Comparison of ENCODE assay signal across 8 cellular contexts in the genomic region with DNA sequence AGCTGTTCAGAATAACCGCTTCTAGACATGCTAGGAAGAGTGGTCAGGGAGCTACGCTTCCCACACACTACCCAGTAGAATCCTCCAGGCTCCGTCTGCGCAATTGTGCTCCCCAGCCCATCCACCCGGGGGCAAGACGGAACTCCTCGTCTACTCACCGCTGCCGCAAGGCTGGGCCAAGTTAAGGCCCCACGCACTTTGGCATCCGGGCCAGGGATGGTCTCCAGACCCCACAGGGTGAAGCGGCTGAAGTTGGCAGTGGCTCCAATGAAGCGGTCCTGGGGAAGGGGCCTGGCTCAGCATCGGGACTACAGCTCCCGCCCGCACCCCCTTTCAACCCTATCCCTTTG. TPM values are rescaled to one million over a fixed set of nuclear protein-coding genes. Genes with fewer than 3 reads are reported as not detected.
DNase-seq lines count a peak whose midpoint lies in the region; ATAC-seq, FAIRE-seq and TF ChIP-seq lines count a peak whose summit lies in the region.

No MANE protein-coding gene starts in this region.

- H3K9me3 ChIP-seq in IMR-90 (ENCODE audit: control insufficient read depth, insufficient read depth, low read length) = no peaks in the 10 kb centered on the region
- H3K9me3 ChIP-seq in pancreas = no peaks in the 10 kb centered on the region

- DNase-seq in AG08395 (ENCODE audit: low spot score) (peak; percentile 42), IMR-90 (peak; percentile 36), foreskin keratinocyte (peak in 1 of 2 donors; percentile 36), pancreas (peak in 2 of 6 donors; percentile 57 to 77), NCI-H1092 (lab: John Stamatoyannopoulos, UW) (no peak), NCI-H1436 (lab: John Stamatoyannopoulos, UW) (no peak)
- peak; percentile 43 for DNase-seq in activated CD8-positive, alpha-beta T cell treated with anti-CD3 and anti-CD28 coated beads, Interleukin-2, amount 10 ng/mL, durations not matched to agents 7 days and 5 days

- peak overlapping the region; percentile 37 for H2BK5ac ChIP-seq in IMR-90 (ENCODE audit: low read depth, low read length, poor library complexity, severe bottlenecking)

- TF ChIP-seq POLR2A in IMR-90 (IDR thresholded peaks at IDR 0.05; ENCODE audit: low read depth, low read length) = no peak

- H3K56ac ChIP-seq in IMR-90 (ENCODE audit: extremely low read depth, insufficient read depth, low read length) = peak overlapping the region; percentile 63; the same call in 1 of the 2 replicates

- peaks cover 14 to 46% of the 10 kb centered on the region in 2 experiments; a peak in 3 of 4 replicates for H3K79me1 ChIP-seq in IMR-90 (ENCODE audit: low read depth in 1 of 2, low read length in 2 of 2)

- intact Hi-C loops in IMR-90 (cut with micrococcal nuclease) (loop anchor here (1.0 kb wide), 1 partner anchor 8 kb away; a partner anchor contains a TSS), pancreas (cut with DNase I) (no loop called here)

- H3K4me3 ChIP-seq in IMR-90 (ENCODE audit: insufficient read depth, low read depth, low read length) (peak overlapping the region; percentile 75), pancreas (peak overlapping the region; percentile 48 to 91 (median 58))

- WGBS in IMR-90 (ENCODE audit: extremely low coverage in 2 of 2, insufficient read length in 1 of 2), 2 experiments = 2% methylated on average over 13 of the region's 16 CpGs; no CpG with 5 or more reads in 1 of the 2 experiments
- WGBS in pancreas, 2 donors = 8 to 16% methylated on average over 16 of the region's 16 CpGs

- H3K4me3 Mint-ChIP-seq in activated CD8-positive, alpha-beta T cell treated with anti-CD3 and anti-CD28 coated beads, Interleukin-2, amount 10 ng/mL, durations not matched to agents 7 days and 5 days = peak overlapping the region; percentile 95

- peak overlapping the region; percentile 62 for H3K14ac ChIP-seq in IMR-90 (replicated peaks; ENCODE audit: low read depth, low read length)

- FAIRE-seq in pancreas (lab: Jason Lieb, UNC) = no peak

- H3K4me1 Mint-ChIP-seq in activated CD8-positive, alpha-beta T cell treated with anti-CD3 and anti-CD28 coated beads, Interleukin-2, amount 10 ng/mL, durations not matched to agents 7 days and 5 days (ENCODE audit: low read depth) = peaks cover 39% of the 10 kb centered on the region

- dilution Hi-C loops in IMR-90 (cut with HindIII; ENCODE audit: low sequenced_read_pairs, unreplicated experiment) = no loop called here

- H3K9me1 ChIP-seq in IMR-90 (ENCODE audit: insufficient read depth, low read length) = peaks cover 5% of the 10 kb centered on the region; the same call in 1 of the 2 replicates

- peaks cover under 1% of the 10 kb centered on the region for H3K27me3 Mint-ChIP-seq in activated CD8-positive, alpha-beta T cell treated with anti-CD3 and anti-CD28 coated beads, Interleukin-2, amount 10 ng/mL, durations not matched to agents 7 days and 5 days (ENCODE audit: low read depth)

- in situ Hi-C loops in IMR-90 (cut with MboI; ENCODE audit: low sequenced_read_pairs) = loop anchor here (10.0 kb wide), 1 partner anchor 265 kb away; no protein-coding TSS in a partner anchor

- H2BK20ac ChIP-seq in IMR-90 (ENCODE audit: low read depth, low read length) = no peak overlapping the region

- peak overlapping the region; percentile 82 for H3K4me2 ChIP-seq in IMR-90 (ENCODE audit: low read depth, low read length)

- H2AK5ac ChIP-seq in IMR-90 (ENCODE audit: low read depth, low read length) = 0 out of 2 replicates have a peak overlapping the region, but pooled peaks have one; percentile 89

- H3K27me3 ChIP-seq in IMR-90 (ENCODE audit: control insufficient read depth, insufficient read depth, low read length) (no peaks in the 10 kb centered on the region), foreskin keratinocyte (no peaks in the 10 kb centered on the region), pancreas (no peaks in the 10 kb centered on the region)

- peak overlapping the region; percentile 95 for H3K27ac ChIP-seq in IMR-90 (ENCODE audit: insufficient read depth, low read length)
- H3K27ac ChIP-seq in foreskin keratinocyte = peak overlapping the region; percentile 64
- peak overlapping the region; percentile 60 to 86 (median 74) for H3K27ac ChIP-seq in pancreas

- no peak overlapping the region for H3K18ac ChIP-seq in IMR-90 (ENCODE audit: low read depth, low read length)

- no peak for TF ChIP-seq RAD21 in IMR-90 (IDR thresholded peaks at IDR 0.05; ENCODE audit: low read length)

- peak; percentile 29 for ATAC-seq in GM19395 (IDR thresholded peaks at IDR 0.05; ENCODE audit: unreplicated experiment)
- ATAC-seq in IMR-90 (ENCODE audit: low read depth) = peak; percentile 45
- peak; percentile 17 for ATAC-seq in activated CD8-positive, alpha-beta T cell treated with anti-CD3 and anti-CD28 coated beads, Interleukin-2, amount 10 ng/mL, durations not matched to agents 7 days and 5 days
- peak; percentile 49 for ATAC-seq in foreskin keratinocyte
- ATAC-seq in pancreas = peak; percentile 2 to 14 (median 8)

- peak overlapping the region; percentile 75; the same call in 1 of the 2 replicates for H3K4ac ChIP-seq in IMR-90 (ENCODE audit: low read depth, low read length)

- BruUV-seq in IMR-90 (replicated peaks; lab: Mats Ljungman, UMichigan) = no TSS peak

- H3K36me3 ChIP-seq in IMR-90 (ENCODE audit: control insufficient read depth, insufficient read depth, low read length) (peaks cover 37% of the 10 kb centered on the region), pancreas (peaks cover 6 to 44% (median 25%) of the 10 kb centered on the region in 3 donors)

- H3K9ac ChIP-seq in IMR-90 (ENCODE audit: low read depth, low read length) = peak overlapping the region; percentile 85

- no peak overlapping the region; the same call in 1 of the 2 replicates for H4K91ac ChIP-seq in IMR-90 (ENCODE audit: insufficient read depth, low read depth, low read length)

- no peak overlapping the region for H2BK120ac ChIP-seq in IMR-90 (ENCODE audit: low read depth, low read length)

- H3K36me3 Mint-ChIP-seq in activated CD8-positive, alpha-beta T cell treated with anti-CD3 and anti-CD28 coated beads, Interleukin-2, amount 10 ng/mL, durations not matched to agents 7 days and 5 days (ENCODE audit: low read depth) = peaks cover 49% of the 10 kb centered on the region

- H3K27ac Mint-ChIP-seq in activated CD8-positive, alpha-beta T cell treated with anti-CD3 and anti-CD28 coated beads, Interleukin-2, amount 10 ng/mL, durations not matched to agents 7 days and 5 days = peak overlapping the region; percentile 89

- no peak overlapping the region for H4K5ac ChIP-seq in IMR-90 (ENCODE audit: low read depth, low read length)

- H4K8ac ChIP-seq in IMR-90 (ENCODE audit: low read depth in 2 of 2, low read length in 2 of 2) = peak overlapping the region; percentile 46 to 81; a peak in 2 of 4 replicates

- peak overlapping the region; percentile 84; the same call in 1 of the 2 replicates for H3K23ac ChIP-seq in IMR-90 (ENCODE audit: low read depth, low read length)

- H2AK9ac ChIP-seq in IMR-90 (replicated peaks; ENCODE audit: low read depth, low read length, poor library complexity) = peak overlapping the region; percentile 95

- no peaks in the 10 kb centered on the region for H3K9me3 Mint-ChIP-seq in activated CD8-positive, alpha-beta T cell treated with anti-CD3 and anti-CD28 coated beads, Interleukin-2, amount 10 ng/mL, durations not matched to agents 7 days and 5 days (ENCODE audit: insufficient read depth)

- no peak for TF ChIP-seq CTCF in IMR-90 (conservative IDR thresholded peaks at IDR 0.05; ENCODE audit: low read depth, low read length)
- TF ChIP-seq CTCF in foreskin keratinocyte (conservative IDR thresholded peaks at IDR 0.05) = no peak
- TF ChIP-seq CTCF in pancreas (IDR thresholded peaks at IDR 0.05) = no peak

- POLR2A ChIA-PET in IMR-90 (lab: Charles Lee; ENCODE audit: unreplicated experiment) = no interaction called here
- POLR2A ChIA-PET in activated CD8-positive, alpha-beta T cell treated with anti-CD3 and anti-CD28 coated beads, Interleukin-2, amount 10 ng/mL, durations not matched to agents 7 days and 5 days (lab: Charles Lee) = interaction anchor here (0.6 to 2.1 kb wide), 6 partner anchors 8 to 171 kb away, joined by 3 to 10 read pairs (median 3); a partner anchor contains a TSS

- peak overlapping the region; percentile 100 for H2AFZ ChIP-seq in IMR-90 (replicated peaks; ENCODE audit: low read length, poor library complexity)

- H3K4me1 ChIP-seq in IMR-90 (ENCODE audit: control insufficient read depth, insufficient read depth, low read length) = peaks cover 6% of the 10 kb centered on the region; the same call in 1 of the 2 replicates
- H3K4me1 ChIP-seq in foreskin keratinocyte = no peaks in the 10 kb centered on the region
- peaks cover 0 to 17% (median 11%) of the 10 kb centered on the region in 3 donors for H3K4me1 ChIP-seq in pancreas

- CTCF ChIA-PET in IMR-90 (lab: Yijun Ruan, JAX) = interaction anchor here (0.5 to 2.2 kb wide), 3 partner anchors 60 to 270 kb away, joined by 3 to 8 read pairs (median 7); no protein-coding TSS in a partner anchor
- CTCF ChIA-PET in activated CD8-positive, alpha-beta T cell treated with anti-CD3 and anti-CD28 coated beads, Interleukin-2, amount 10 ng/mL, durations not matched to agents 7 days and 5 days (lab: Charles Lee) = interaction anchor here (0.6 to 2.6 kb wide), 14 partner anchors 8 to 445 kb away, joined by 3 to 19 read pairs (median 4); a partner anchor contains a TSS

- H2BK15ac ChIP-seq in IMR-90 (ENCODE audit: low read depth, low read length) = no peak overlapping the region

- peaks cover 26% of the 10 kb centered on the region for H4K20me1 ChIP-seq in IMR-90 (ENCODE audit: insufficient read depth, low read length)

RNA-seq across cellular contexts. Expression of a gene that starts 0.7 kb away (rescaled TPM):
- total RNA-seq in IMR-90 (2012; rRNA removed) (40.0 and 69.4 TPM in 2 replicates), foreskin keratinocyte (35.4 and 38.3 TPM in 2 replicates), pancreas (10 to 100 TPM; 16.1 to 29.3 (median 20.4) TPM)
- polyA plus RNA-seq in IMR-90 (2012; rRNA removed) (34.8 and 46.3 TPM in 2 replicates), foreskin keratinocyte (56.4 and 60.0 TPM in 2 replicates), pancreas (10 to 100 TPM; 37.1 to 49.3 TPM)
- polyA plus RNA-seq in IMR-90 (2012; cell fraction: cytosol; rRNA removed) = 61.0 and 90.4 TPM in 2 replicates
- polyA plus RNA-seq in IMR-90 (2012; cell fraction: nucleus; rRNA removed; ENCODE audit: low replicate concordance) = 60.1 and 110 TPM in 2 replicates
- 10 to 100 TPM; 88.0 to 92.3 TPM for total RNA-seq in activated CD8-positive, alpha-beta T cell treated with anti-CD3 and anti-CD28 coated beads, Interleukin-2, amount 10 ng/mL, durations not matched to agents 7 days and 5 days

RNA-seq across cellular contexts. Expression of a gene that starts 7.8 kb away (rescaled TPM):
- 28.6 and 33.3 TPM in 2 replicates for total RNA-seq in IMR-90 (2012; rRNA removed)
- polyA plus RNA-seq in IMR-90 (2012; rRNA removed) = 34.2 and 41.1 TPM in 2 replicates
- 36.9 and 44.9 TPM in 2 replicates for polyA plus RNA-seq in IMR-90 (2012; cell fraction: cytosol; rRNA removed)
- polyA plus RNA-seq in IMR-90 (2012; cell fraction: nucleus; rRNA removed; ENCODE audit: low replicate concordance) = 76.9 and 108 TPM in 2 replicates
- 10 to 100 TPM; 63.2 to 68.7 TPM for total RNA-seq in activated CD8-positive, alpha-beta T cell treated with anti-CD3 and anti-CD28 coated beads, Interleukin-2, amount 10 ng/mL, durations not matched to agents 7 days and 5 days
- 47.2 and 48.0 TPM in 2 replicates for total RNA-seq in foreskin keratinocyte
- polyA plus RNA-seq in foreskin keratinocyte = 42.5 and 47.7 TPM in 2 replicates
- total RNA-seq in pancreas = 10 to 100 TPM; 26.5 to 39.8 (median 35.0) TPM
- 10 to 100 TPM; 79.6 to 99.6 TPM for polyA plus RNA-seq in pancreas

RNA-seq across cellular contexts. Expression of a gene that starts 57.1 kb away (rescaled TPM):
- 8.6 and 8.9 TPM in 2 replicates for total RNA-seq in IMR-90 (2012; rRNA removed)
- polyA plus RNA-seq in IMR-90 (2012; rRNA removed) = 51.0 and 53.0 TPM in 2 replicates
- polyA plus RNA-seq in IMR-90 (2012; cell fraction: cytosol; rRNA removed) = 43.5 and 58.1 TPM in 2 replicates
- 107 and 159 TPM in 2 replicates for polyA plus RNA-seq in IMR-90 (2012; cell fraction: nucleus; rRNA removed; ENCODE audit: low replicate concordance)
- total RNA-seq in activated CD8-positive, alpha-beta T cell treated with anti-CD3 and anti-CD28 coated beads, Interleukin-2, amount 10 ng/mL, durations not matched to agents 7 days and 5 days = 10 to 100 TPM; 72.5 to 82.4 TPM
- total RNA-seq in foreskin keratinocyte = 41.9 and 50.4 TPM in 2 replicates
- 48.6 and 53.2 TPM in 2 replicates for polyA plus RNA-seq in foreskin keratinocyte
- total RNA-seq in pancreas = 10 to 100 TPM; 29.8 to 42.2 (median 34.6) TPM
- 10 to 100 TPM; 37.3 to 46.6 TPM for polyA plus RNA-seq in pancreas

Comparison
In these comparisons a context has a peak if more than half of its experiments do, and no peak if none do; other contexts are left out.
1. DNase-seq: peak in AG08395 (single experiment), IMR-90 (single experiment) and activated CD8-positive, alpha-beta T cell treated with anti-CD3 and anti-CD28 coated beads, Interleukin-2, amount 10 ng/mL, durations not matched to agents 7 days and 5 days (single experiment); none in NCI-H1092 (single experiment) and NCI-H1436 (single experiment).
2. Peak in every context shown above with its lines, with median percentiles within 50 percentile points of each other: ATAC-seq and H3K27ac ChIP-seq.